In the genomic region with DNA sequence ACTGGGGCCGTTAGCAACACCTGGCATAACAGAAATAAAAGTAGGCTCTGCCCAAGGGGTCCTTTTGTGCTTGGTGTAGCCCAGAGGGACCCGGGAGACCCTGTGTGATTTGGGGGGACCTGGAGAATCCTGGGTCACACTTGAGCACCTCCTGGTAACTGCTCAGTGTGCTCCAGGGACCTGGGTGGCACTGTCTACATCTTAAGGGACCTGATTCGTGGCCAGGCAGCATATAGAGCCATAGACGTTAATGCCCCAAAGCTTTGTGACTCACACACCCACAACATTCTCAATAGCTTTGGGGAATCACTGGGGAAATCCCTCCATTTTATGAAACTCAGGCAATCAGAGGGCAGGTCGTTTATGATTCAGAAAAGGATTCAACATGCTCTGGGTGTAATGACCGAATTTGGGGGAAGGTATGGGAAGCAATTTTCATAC, we compare ENCODE assay signal across 1 cellular context.
TF ChIP-seq lines count a peak whose summit lies in the region.

No MANE protein-coding gene starts in this region.

TF ChIP-seq in HEK293, 187 proteins besides CTCF, POLR2A, EP300 and RAD21:
- TF ChIP-seq ZNF610 (tag by site-specific recombination; IDR thresholded peaks at IDR 0.05; ENCODE audit: borderline replicate concordance) (no peak), ZNF239 (tag by site-specific recombination; IDR thresholded peaks at IDR 0.05) (no peak), ZBTB48 (tag by site-specific recombination; IDR thresholded peaks at IDR 0.05) (peak; percentile 79), ZNF658 (tag by site-specific recombination; IDR thresholded peaks at IDR 0.05) (no peak), ZNF140 (tag by site-specific recombination; IDR thresholded peaks at IDR 0.05) (no peak), ZNF626 (tag by site-specific recombination; IDR thresholded peaks at IDR 0.05) (no peak), ZNF707 (tag by site-specific recombination; IDR thresholded peaks at IDR 0.05) (no peak), ZNF335 (tag by site-specific recombination; conservative IDR thresholded peaks at IDR 0.05) (peak; percentile 39; the same call in 1 of the 2 replicates)
- TF ChIP-seq, protein P1, sequence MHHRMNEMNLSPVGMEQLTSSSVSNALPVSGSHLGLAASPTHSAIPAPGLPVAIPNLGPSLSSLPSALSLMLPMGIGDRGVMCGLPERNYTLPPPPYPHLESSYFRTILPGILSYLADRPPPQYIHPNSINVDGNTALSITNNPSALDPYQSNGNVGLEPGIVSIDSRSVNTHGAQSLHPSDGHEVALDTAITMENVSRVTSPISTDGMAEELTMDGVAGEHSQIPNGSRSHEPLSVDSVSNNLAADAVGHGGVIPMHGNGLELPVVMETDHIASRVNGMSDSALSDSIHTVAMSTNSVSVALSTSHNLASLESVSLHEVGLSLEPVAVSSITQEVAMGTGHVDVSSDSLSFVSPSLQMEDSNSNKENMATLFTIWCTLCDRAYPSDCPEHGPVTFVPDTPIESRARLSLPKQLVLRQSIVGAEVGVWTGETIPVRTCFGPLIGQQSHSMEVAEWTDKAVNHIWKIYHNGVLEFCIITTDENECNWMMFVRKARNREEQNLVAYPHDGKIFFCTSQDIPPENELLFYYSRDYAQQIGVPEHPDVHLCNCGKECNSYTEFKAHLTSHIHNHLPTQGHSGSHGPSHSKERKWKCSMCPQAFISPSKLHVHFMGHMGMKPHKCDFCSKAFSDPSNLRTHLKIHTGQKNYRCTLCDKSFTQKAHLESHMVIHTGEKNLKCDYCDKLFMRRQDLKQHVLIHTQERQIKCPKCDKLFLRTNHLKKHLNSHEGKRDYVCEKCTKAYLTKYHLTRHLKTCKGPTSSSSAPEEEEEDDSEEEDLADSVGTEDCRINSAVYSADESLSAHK (tag by site-specific recombination; IDR thresholded peaks at IDR 0.05) = no peak
